Comparison of ENCODE assay signal across 11 cellular contexts in the genomic region with DNA sequence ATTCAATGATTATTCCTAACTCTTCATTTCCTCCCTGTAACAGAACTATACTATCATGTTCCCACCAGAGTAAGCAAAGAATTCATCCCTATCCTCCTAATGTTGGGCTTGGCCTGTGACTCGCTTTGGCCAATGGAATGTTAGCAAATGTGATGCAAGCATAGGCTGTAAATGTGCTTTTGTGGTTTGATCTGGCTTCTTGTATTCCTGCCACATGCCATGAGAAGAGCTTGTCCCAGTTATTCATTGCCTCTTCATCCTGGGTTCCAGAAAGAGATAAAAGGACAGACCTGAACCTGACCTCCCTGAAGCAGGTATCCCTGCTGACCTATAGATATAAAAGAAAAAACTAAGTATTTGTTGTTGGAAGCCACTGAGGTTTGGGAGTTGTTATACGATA. TPM values are rescaled to one million over a fixed set of nuclear protein-coding genes. Genes with fewer than 3 reads are reported as not detected.
DNase-seq lines count a peak whose midpoint lies in the region; ATAC-seq and TF ChIP-seq lines count a peak whose summit lies in the region.
"Had no signal": no experiment of that assay in that cellular context is flagged by ENCODE, and none has a peak within 500 bp of the region (broad histone marks: within the 10 kb centered on the region; RNA-seq: fewer than 3 reads in every experiment).

No MANE protein-coding gene starts in this region.

- POLR2A ChIA-PET in RWPE1 (lab: Yijun Ruan, JAX; ENCODE audit: low non-redundant PET), result no interaction called here

- DNase-seq in H4 (ENCODE audit: low spot score) (peak; percentile 67), RWPE1 (ENCODE audit: low spot score) (peak; percentile 12), fibroblast of mammary gland (ENCODE audit: low read depth) (peak; percentile 92), smooth muscle cell of the brain vasculature (ENCODE audit: low read depth, low spot score) (peak; percentile 51)
- no peak for DNase-seq in activated naive CD4-positive, alpha-beta T cell treated with anti-CD3 and anti-CD28 coated beads, Interleukin-2, amount 50 U/mL, for 72 hours (ENCODE audit: low spot score in 2 of 2)
- no peak for DNase-seq in activated naive CD4-positive, alpha-beta T cell treated with anti-CD3 and anti-CD28 coated beads, Interleukin-2, amount 50 U/mL, for 16 hours
- DNase-seq: activated T-cell treated with anti-CD3 and anti-CD28 coated beads, Interleukin-2, amount 50 U/mL, for 24 hours had no signal

- ATAC-seq in HG03108 (IDR thresholded peaks at IDR 0.05; ENCODE audit: unreplicated experiment), result no peak
- no peak for ATAC-seq in activated naive CD4-positive, alpha-beta T cell treated with anti-CD3 and anti-CD28 coated beads, Interleukin-2, amount 50 U/mL, for 72 hours

- TF ChIP-seq CTCF in RWPE1 (conservative IDR thresholded peaks at IDR 0.05; ENCODE audit: low read depth), result no peak
- TF ChIP-seq CTCF in fibroblast of mammary gland (conservative IDR thresholded peaks at IDR 0.05; ENCODE audit: control insufficient read depth, insufficient read depth, low read depth, low read length), result no peak

- H3K27ac Mint-ChIP-seq in activated naive CD4-positive, alpha-beta T cell treated with anti-CD3 and anti-CD28 coated beads, Interleukin-2, amount 50 U/mL, for 72 hours, result no peak overlapping the region
- H3K27ac Mint-ChIP-seq: activated T-cell treated with anti-CD3 and anti-CD28 coated beads, Interleukin-2, amount 50 U/mL, for 24 hours; dendritic cell treated with granulocyte-macrophage colony-stimulating factor and Interleukin-4, amounts not matched to agents 40 ng/mL and 50 ng/mL, for 4 days; IgD-negative memory B cell had no signal

- H3K4me3 ChIP-seq in fibroblast of mammary gland (ENCODE audit: control insufficient read depth, low read depth, low read length), result no peak overlapping the region

- H3K9me3 Mint-ChIP-seq in activated naive CD4-positive, alpha-beta T cell treated with anti-CD3 and anti-CD28 coated beads, Interleukin-2, amount 50 U/mL, for 72 hours, result peaks cover 0 to 9% of the 10 kb centered on the region in 2 donors
- H3K9me3 Mint-ChIP-seq: activated T-cell treated with anti-CD3 and anti-CD28 coated beads, Interleukin-2, amount 50 U/mL, for 24 hours; dendritic cell treated with granulocyte-macrophage colony-stimulating factor and Interleukin-4, amounts not matched to agents 40 ng/mL and 50 ng/mL, for 4 days; IgD-negative memory B cell had no signal

- CTCF ChIA-PET in RWPE1 (lab: Yijun Ruan, JAX), result no interaction called here

- no peak overlapping the region for H3K27ac ChIP-seq in RWPE1
- H3K27ac ChIP-seq: parathyroid adenoma had no signal

- H3K36me3 Mint-ChIP-seq in activated naive CD4-positive, alpha-beta T cell treated with anti-CD3 and anti-CD28 coated beads, Interleukin-2, amount 50 U/mL, for 72 hours, result peaks cover 0 to 10% of the 10 kb centered on the region in 2 donors
- H3K36me3 Mint-ChIP-seq: IgD-negative memory B cell had no signal

RNA-seq across cellular contexts. Expression of a gene that starts 51.0 kb away (rescaled TPM):
- 56.5 and 61.4 TPM in 2 replicates for total RNA-seq in H4 (2014; rRNA removed; shearing (Covaris generic))
- 1 to 10 TPM; 4.6 to 7.5 TPM for total RNA-seq in activated naive CD4-positive, alpha-beta T cell treated with anti-CD3 and anti-CD28 coated beads, Interleukin-2, amount 50 U/mL, for 72 hours

Comparison
In these comparisons a context has a peak if more than half of its experiments do, and no peak if none do; other contexts are left out.
1. DNase-seq: peak in H4 (single experiment), RWPE1 (single experiment), fibroblast of mammary gland (single experiment) and smooth muscle cell of the brain vasculature (single experiment); none in activated naive CD4-positive, alpha-beta T cell treated with anti-CD3 and anti-CD28 coated beads, Interleukin-2, amount 50 U/mL, for 72 hours (0 of 2) and activated naive CD4-positive, alpha-beta T cell treated with anti-CD3 and anti-CD28 coated beads, Interleukin-2, amount 50 U/mL, for 16 hours (single experiment).